ENCODE assay signal across 17 cellular contexts in genomic region chr3:20680990-20681628, GRCh38.
DNase-seq lines count a peak whose midpoint lies in the region; ATAC-seq, FAIRE-seq and TF ChIP-seq lines count a peak whose summit lies in the region.
"Had no signal": no experiment of that assay in that cellular context is flagged by ENCODE, and none has a peak within 500 bp of the region (broad histone marks: within the 10 kb centered on the region; RNA-seq: fewer than 3 reads in every experiment).

No MANE protein-coding gene starts in this region.

- TF ChIP-seq EP300 in ovary (IDR thresholded peaks at IDR 0.05) = no peak

- H3K9me3 ChIP-seq in astrocyte (ENCODE audit: insufficient read depth, low read depth, low read length) (no peaks in the 10 kb centered on the region), ovary (no peaks in the 10 kb centered on the region)
- H3K9me3 ChIP-seq: Caco-2 had no signal

- H3K9ac ChIP-seq in astrocyte (ENCODE audit: low read length) = peak overlapping the region; percentile 3

- H3K4me3 ChIP-seq in astrocyte (ENCODE audit: insufficient read depth, low read depth, low read length) = peak overlapping the region; percentile 12
- no peak overlapping the region for H3K4me3 ChIP-seq in ovary
- H3K4me3 ChIP-seq: GM12878, GM23338 had no signal

- H4K20me1 ChIP-seq in astrocyte (ENCODE audit: insufficient read depth, low read length) = no peaks in the 10 kb centered on the region

- intact Hi-C loops in ovary (cut with DNase I) = no loop called here

- H3K36me3 ChIP-seq in astrocyte (ENCODE audit: insufficient read depth, low read length) = no peaks in the 10 kb centered on the region
- H3K36me3 ChIP-seq in ovary = no peaks in the 10 kb centered on the region

- H3K36me3 Mint-ChIP-seq in astrocyte (ENCODE audit: low read depth, unreplicated experiment) (no peaks in the 10 kb centered on the region), progenitor cell of endocrine pancreas (ENCODE audit: insufficient read depth) (no peaks in the 10 kb centered on the region)
- no peaks in the 10 kb centered on the region for H3K36me3 Mint-ChIP-seq in activated CD8-positive, alpha-beta T cell treated with anti-CD3 and anti-CD28 coated beads, Interleukin-2, amount 10 ng/mL, durations not matched to agents 7 days and 5 days (ENCODE audit: low read depth)
- H3K36me3 Mint-ChIP-seq: CD14-positive monocyte; CD8-positive, alpha-beta T cell had no signal

- H3K27me3 Mint-ChIP-seq in astrocyte (ENCODE audit: low read depth, unreplicated experiment) (no peaks in the 10 kb centered on the region), progenitor cell of endocrine pancreas (no peaks in the 10 kb centered on the region)
- H3K27me3 Mint-ChIP-seq in activated CD8-positive, alpha-beta T cell treated with anti-CD3 and anti-CD28 coated beads, Interleukin-2, amount 10 ng/mL, durations not matched to agents 7 days and 5 days (ENCODE audit: low read depth) = no peaks in the 10 kb centered on the region

- H3K27me3 ChIP-seq in astrocyte (ENCODE audit: insufficient read depth, low read length) = no peaks in the 10 kb centered on the region
- no peaks in the 10 kb centered on the region for H3K27me3 ChIP-seq in ovary

- CTCF ChIA-PET in activated CD8-positive, alpha-beta T cell treated with anti-CD3 and anti-CD28 coated beads, Interleukin-2, amount 10 ng/mL, durations not matched to agents 7 days and 5 days (lab: Charles Lee) = no interaction called here

- POLR2A ChIA-PET in activated CD8-positive, alpha-beta T cell treated with anti-CD3 and anti-CD28 coated beads, Interleukin-2, amount 10 ng/mL, durations not matched to agents 7 days and 5 days (lab: Charles Lee) = no interaction called here

- H3K4me3 Mint-ChIP-seq in astrocyte (ENCODE audit: unreplicated experiment) = no peak overlapping the region
- H3K4me3 Mint-ChIP-seq in progenitor cell of endocrine pancreas (ENCODE audit: low read depth) = no peak overlapping the region
- H3K4me3 Mint-ChIP-seq in activated CD8-positive, alpha-beta T cell treated with anti-CD3 and anti-CD28 coated beads, Interleukin-2, amount 10 ng/mL, durations not matched to agents 7 days and 5 days = no peak overlapping the region
- H3K4me3 Mint-ChIP-seq: CD14-positive monocyte; CD8-positive, alpha-beta T cell; GM23338 had no signal

- H3K27ac ChIP-seq in astrocyte (ENCODE audit: low read depth, low read length) = peak overlapping the region; percentile 69
- no peak overlapping the region for H3K27ac ChIP-seq in ovary
- H3K27ac ChIP-seq: HL-60 had no signal

- WGBS in ovary, 3 donors = 61 to 69% (median 66%) methylated on average over 1 of the region's 1 CpG

- peak; percentile 29 for FAIRE-seq in astrocyte (lab: Jason Lieb, UNC)
- FAIRE-seq: A204.1, GM12878, GM18507 had no signal

- TF ChIP-seq CTCF in astrocyte (IDR thresholded peaks at IDR 0.05; ENCODE audit: insufficient read depth, low read depth, low read length) = no peak
- no peak for TF ChIP-seq CTCF in progenitor cell of endocrine pancreas (IDR thresholded peaks at IDR 0.05; ENCODE audit: unreplicated experiment)
- no peak for TF ChIP-seq CTCF in ovary (IDR thresholded peaks at IDR 0.05)

- peak overlapping the region; percentile 6 for H2AFZ ChIP-seq in astrocyte (ENCODE audit: low read depth, low read length)
- H2AFZ ChIP-seq: GM23338 had no signal

- H3K4me1 ChIP-seq in astrocyte (ENCODE audit: insufficient read depth, low read length) (peaks cover 28% of the 10 kb centered on the region), ovary (ENCODE audit: insufficient read depth) (peaks cover 1% of the 10 kb centered on the region)
- H3K4me1 ChIP-seq: Caco-2 had no signal

- no peak for TF ChIP-seq POLR2A in ovary (IDR thresholded peaks at IDR 0.05)

- no peaks in the 10 kb centered on the region for H3K79me2 ChIP-seq in astrocyte (ENCODE audit: insufficient read depth, low read length)

- DNase-seq in ELR (ENCODE audit: low read depth) (peak; percentile 10), astrocyte (ENCODE audit: low read depth) (peak; percentile 49), fibroblast of peridontal ligament (ENCODE audit: extremely low read depth) (peak; percentile 12), progenitor cell of endocrine pancreas (ENCODE audit: low spot score, unreplicated experiment) (no peak), activated T-cell treated with anti-CD3 and anti-CD28 coated beads for 4 hours (no peak), ovary (no peak)
- DNase-seq in activated CD8-positive, alpha-beta T cell treated with anti-CD3 and anti-CD28 coated beads, Interleukin-2, amount 10 ng/mL, durations not matched to agents 7 days and 5 days = no peak
- DNase-seq: Caco-2; CD8-positive, alpha-beta T cell; DMS53; H7 had no signal

- H3K4me2 ChIP-seq in astrocyte (ENCODE audit: low read length) = peak overlapping the region; percentile 29
- H3K4me2 ChIP-seq: GM23338 had no signal

- no peak for ATAC-seq in activated CD8-positive, alpha-beta T cell treated with anti-CD3 and anti-CD28 coated beads, Interleukin-2, amount 10 ng/mL, durations not matched to agents 7 days and 5 days
- ATAC-seq: CD8-positive, alpha-beta T cell; GM12878; GM23338 had no signal

- H3K27ac Mint-ChIP-seq in astrocyte (ENCODE audit: unreplicated experiment) (no peak overlapping the region), progenitor cell of endocrine pancreas (peak overlapping the region; percentile 71)
- H3K27ac Mint-ChIP-seq in activated CD8-positive, alpha-beta T cell treated with anti-CD3 and anti-CD28 coated beads, Interleukin-2, amount 10 ng/mL, durations not matched to agents 7 days and 5 days = no peak overlapping the region
- H3K27ac Mint-ChIP-seq: CD14-positive monocyte; CD8-positive, alpha-beta T cell; GM23338 had no signal

- H3K4me1 Mint-ChIP-seq in astrocyte (ENCODE audit: low read depth, unreplicated experiment) = peaks cover 30% of the 10 kb centered on the region
- H3K4me1 Mint-ChIP-seq in progenitor cell of endocrine pancreas (ENCODE audit: low read depth) = peaks cover 17% of the 10 kb centered on the region
- no peaks in the 10 kb centered on the region for H3K4me1 Mint-ChIP-seq in activated CD8-positive, alpha-beta T cell treated with anti-CD3 and anti-CD28 coated beads, Interleukin-2, amount 10 ng/mL, durations not matched to agents 7 days and 5 days (ENCODE audit: low read depth)
- H3K4me1 Mint-ChIP-seq: CD14-positive monocyte had no signal

- H3K9me3 Mint-ChIP-seq in astrocyte (ENCODE audit: unreplicated experiment) (peaks cover 2% of the 10 kb centered on the region), progenitor cell of endocrine pancreas (ENCODE audit: low read depth) (no peaks in the 10 kb centered on the region)
- peaks cover 15% of the 10 kb centered on the region for H3K9me3 Mint-ChIP-seq in activated CD8-positive, alpha-beta T cell treated with anti-CD3 and anti-CD28 coated beads, Interleukin-2, amount 10 ng/mL, durations not matched to agents 7 days and 5 days (ENCODE audit: insufficient read depth)
- H3K9me3 Mint-ChIP-seq: GM23338 had no signal

Comparison
In these comparisons a context has a peak if more than half of its experiments do, and no peak if none do; other contexts are left out.
1. DNase-seq: peak in ELR (single experiment), astrocyte (single experiment) and fibroblast of peridontal ligament (single experiment); none in progenitor cell of endocrine pancreas (single experiment), activated T-cell treated with anti-CD3 and anti-CD28 coated beads for 4 hours (single experiment), ovary (0 of 5) and activated CD8-positive, alpha-beta T cell treated with anti-CD3 and anti-CD28 coated beads, Interleukin-2, amount 10 ng/mL, durations not matched to agents 7 days and 5 days (single experiment).